In genomic region chr12:114451657-114452056, GRCh38 we compare ENCODE assay signal across 32 cellular contexts. TPM values are rescaled to one million over a fixed set of nuclear protein-coding genes. Genes with fewer than 3 reads are reported as not detected.
"Had no signal": no experiment of that assay in that cellular context is flagged by ENCODE, and none has a peak within 500 bp of the region (broad histone marks: within the 10 kb centered on the region; RNA-seq: fewer than 3 reads in every experiment).

No MANE protein-coding gene starts in this region.

- H3K36me3 ChIP-seq: colonic mucosa, esophagus squamous epithelium, gastrocnemius medialis, heart right ventricle, left lung, lower lobe of right lung had no signal

- H3K4me1 ChIP-seq: colonic mucosa, gastrocnemius medialis, left lung, lower lobe of right lung had no signal

- DNase-seq: colonic mucosa; cortex of kidney; effector CD8-positive, alpha-beta T cell; effector memory CD8-positive, alpha-beta T cell; erythroblast; esophagus squamous epithelium; foreskin fibroblast; foreskin melanocyte; gastrocnemius medialis; glutamatergic neuron; head of caudate nucleus; heart right ventricle; hippocampal formation; left lung; lower lobe of right lung; mesenchymal stem cell; mucosa of descending colon had no signal

- H3K9me3 ChIP-seq: colonic mucosa, esophagus squamous epithelium, gastrocnemius medialis, heart right ventricle, left lung, lower lobe of right lung, mucosa of descending colon had no signal

- H3K4me3 ChIP-seq: colonic mucosa, esophagus squamous epithelium, gastrocnemius medialis, heart right ventricle, left lung, lower lobe of right lung, mucosa of descending colon had no signal

- H3K9me3 Mint-ChIP-seq: dendritic cell treated with granulocyte-macrophage colony-stimulating factor and Interleukin-4, amounts not matched to agents 40 ng/mL and 50 ng/mL, for 4 days; effector memory CD8-positive, alpha-beta T cell; endodermal cell; mesothelial cell of epicardium had no signal

- ATAC-seq: effector memory CD8-positive, alpha-beta T cell; esophagus mucosa; gastrocnemius medialis; left lung; lower lobe of right lung; mucosa of descending colon had no signal

- H3K27ac Mint-ChIP-seq: dendritic cell treated with granulocyte-macrophage colony-stimulating factor and Interleukin-4, amounts not matched to agents 40 ng/mL and 50 ng/mL, for 4 days; effector memory CD8-positive, alpha-beta T cell; endodermal cell; mesothelial cell of epicardium had no signal

- H3K4me3 Mint-ChIP-seq: dendritic cell treated with granulocyte-macrophage colony-stimulating factor and Interleukin-4, amounts not matched to agents 40 ng/mL and 50 ng/mL, for 4 days; effector memory CD8-positive, alpha-beta T cell; endodermal cell; mesothelial cell of epicardium had no signal

- H3K27ac ChIP-seq: colonic mucosa, epithelial cell of prostate, esophagus squamous epithelium, gastrocnemius medialis, left lung, lower lobe of right lung had no signal

- FAIRE-seq: endometrium, islet of Langerhans, keratinocyte had no signal

- H3K36me3 Mint-ChIP-seq: mesothelial cell of epicardium had no signal

RNA-seq across cellular contexts. Expression of gene TBX5, which starts 45.7 kb away (rescaled TPM):
- total RNA-seq: chondrocyte, colonic mucosa, dermis microvascular lymphatic vessel endothelial cell, endodermal cell, gastrocnemius medialis, glomerular endothelial cell, kidney epithelial cell, lung microvascular endothelial cell, mesenteric fat pad, mucosa of descending colon, myocyte had no signal
- polyA plus RNA-seq: keratinocyte had no signal
